Comparison of ENCODE assay signal across 1 cellular context in the genomic region with DNA sequence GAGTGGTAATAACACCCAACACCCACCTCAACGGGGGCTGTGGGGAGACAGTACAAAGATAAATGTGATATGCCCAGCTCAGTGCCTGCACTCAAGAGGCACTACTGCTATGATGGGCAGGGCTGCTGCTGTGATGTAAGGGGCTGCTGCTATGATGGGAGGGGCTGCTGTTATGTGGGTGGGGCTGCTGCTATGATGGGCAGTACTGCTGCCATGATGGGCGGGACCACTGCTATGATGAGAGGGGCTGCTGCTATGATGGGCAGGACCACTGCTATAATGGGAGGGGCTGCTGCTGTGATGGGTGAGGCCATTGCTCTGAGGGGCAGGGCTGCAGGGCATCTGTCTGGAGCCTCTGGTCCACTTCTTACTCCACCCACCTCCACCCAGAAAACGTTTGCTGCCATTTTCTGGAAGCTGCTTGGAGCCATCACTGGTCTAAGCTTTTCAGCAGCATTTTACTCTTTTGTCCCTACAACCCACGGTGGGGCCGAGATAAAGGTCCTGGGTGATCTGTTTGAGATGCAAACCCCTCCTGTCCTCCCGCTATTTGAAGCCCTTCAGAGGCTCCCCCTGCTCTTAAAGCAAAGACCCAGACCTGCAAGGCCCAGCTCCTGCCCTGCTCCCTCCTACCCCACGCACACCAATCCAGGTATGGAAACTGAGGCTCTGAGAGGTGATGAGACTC.
TF ChIP-seq lines count a peak whose summit lies in the region.

No MANE protein-coding gene starts in this region.

TF ChIP-seq in HEK293, 187 proteins besides CTCF, POLR2A, EP300 and RAD21 (continued from another document):
- TF ChIP-seq, protein P1, sequence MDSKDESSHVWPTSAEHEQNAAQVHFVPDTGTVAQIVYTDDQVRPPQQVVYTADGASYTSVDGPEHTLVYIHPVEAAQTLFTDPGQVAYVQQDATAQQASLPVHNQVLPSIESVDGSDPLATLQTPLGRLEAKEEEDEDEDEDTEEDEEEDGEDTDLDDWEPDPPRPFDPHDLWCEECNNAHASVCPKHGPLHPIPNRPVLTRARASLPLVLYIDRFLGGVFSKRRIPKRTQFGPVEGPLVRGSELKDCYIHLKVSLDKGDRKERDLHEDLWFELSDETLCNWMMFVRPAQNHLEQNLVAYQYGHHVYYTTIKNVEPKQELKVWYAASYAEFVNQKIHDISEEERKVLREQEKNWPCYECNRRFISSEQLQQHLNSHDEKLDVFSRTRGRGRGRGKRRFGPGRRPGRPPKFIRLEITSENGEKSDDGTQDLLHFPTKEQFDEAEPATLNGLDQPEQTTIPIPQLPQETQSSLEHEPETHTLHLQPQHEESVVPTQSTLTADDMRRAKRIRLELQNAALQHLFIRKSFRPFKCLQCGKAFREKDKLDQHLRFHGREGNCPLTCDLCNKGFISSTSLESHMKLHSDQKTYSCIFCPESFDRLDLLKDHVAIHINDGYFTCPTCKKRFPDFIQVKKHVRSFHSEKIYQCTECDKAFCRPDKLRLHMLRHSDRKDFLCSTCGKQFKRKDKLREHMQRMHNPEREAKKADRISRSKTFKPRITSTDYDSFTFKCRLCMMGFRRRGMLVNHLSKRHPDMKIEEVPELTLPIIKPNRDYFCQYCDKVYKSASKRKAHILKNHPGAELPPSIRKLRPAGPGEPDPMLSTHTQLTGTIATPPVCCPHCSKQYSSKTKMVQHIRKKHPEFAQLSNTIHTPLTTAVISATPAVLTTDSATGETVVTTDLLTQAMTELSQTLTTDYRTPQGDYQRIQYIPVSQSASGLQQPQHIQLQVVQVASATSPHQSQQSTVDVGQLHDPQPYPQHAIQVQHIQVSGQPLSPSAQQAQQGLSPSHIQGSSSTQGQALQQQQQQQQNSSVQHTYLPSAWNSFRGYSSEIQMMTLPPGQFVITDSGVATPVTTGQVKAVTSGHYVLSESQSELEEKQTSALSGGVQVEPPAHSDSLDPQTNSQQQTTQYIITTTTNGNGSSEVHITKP (tag by site-specific recombination; IDR thresholded peaks at IDR 0.05), result peak; percentile 44; the same call in 1 of the 2 replicates
- peak; percentile 96 for TF ChIP-seq KLF1 (tag by site-specific recombination; IDR thresholded peaks at IDR 0.05)
